ENCODE assay signal across 1 cellular context in the genomic region with DNA sequence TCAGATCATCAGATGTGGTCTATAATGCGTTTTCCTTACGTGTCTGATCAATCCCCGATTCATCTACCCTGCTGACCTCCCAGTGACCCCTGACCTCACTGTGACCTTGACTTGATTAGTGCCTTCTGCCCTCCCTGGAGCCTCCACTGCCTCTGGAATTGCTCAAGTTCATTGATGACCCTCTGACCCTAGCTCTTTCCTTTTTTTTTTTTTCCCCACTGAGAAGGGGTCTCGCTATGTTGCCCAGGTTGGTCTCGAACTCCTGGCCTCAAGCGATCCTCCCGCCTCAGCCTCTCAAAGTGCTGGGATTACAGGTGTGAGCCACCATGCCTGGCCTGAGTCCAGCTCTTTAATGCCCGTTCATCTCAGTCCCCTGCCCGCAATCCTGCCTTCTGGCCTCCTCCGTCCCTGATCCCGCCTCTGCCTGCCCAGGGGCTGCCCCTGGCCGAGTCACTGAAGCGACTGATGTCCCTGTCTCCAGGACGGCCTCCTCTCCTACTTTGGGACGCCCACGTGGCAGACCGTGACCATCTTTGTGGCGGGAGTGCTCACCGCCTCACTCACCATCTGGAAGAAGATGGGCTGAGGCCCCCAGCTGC.
TF ChIP-seq lines count a peak whose summit lies in the region.

No MANE protein-coding gene starts in this region.

TF ChIP-seq in HEK293, 187 proteins besides CTCF, POLR2A, EP300 and RAD21 (continued from another document):
- TF ChIP-seq ZSCAN16 (tag by site-specific recombination; IDR thresholded peaks at IDR 0.05), result no peak
- no peak for TF ChIP-seq ZNF654 (tag by site-specific recombination; IDR thresholded peaks at IDR 0.05; ENCODE audit: low read depth)
- TF ChIP-seq, protein P1, sequence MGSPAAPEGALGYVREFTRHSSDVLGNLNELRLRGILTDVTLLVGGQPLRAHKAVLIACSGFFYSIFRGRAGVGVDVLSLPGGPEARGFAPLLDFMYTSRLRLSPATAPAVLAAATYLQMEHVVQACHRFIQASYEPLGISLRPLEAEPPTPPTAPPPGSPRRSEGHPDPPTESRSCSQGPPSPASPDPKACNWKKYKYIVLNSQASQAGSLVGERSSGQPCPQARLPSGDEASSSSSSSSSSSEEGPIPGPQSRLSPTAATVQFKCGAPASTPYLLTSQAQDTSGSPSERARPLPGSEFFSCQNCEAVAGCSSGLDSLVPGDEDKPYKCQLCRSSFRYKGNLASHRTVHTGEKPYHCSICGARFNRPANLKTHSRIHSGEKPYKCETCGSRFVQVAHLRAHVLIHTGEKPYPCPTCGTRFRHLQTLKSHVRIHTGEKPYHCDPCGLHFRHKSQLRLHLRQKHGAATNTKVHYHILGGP (tag by site-specific recombination; IDR thresholded peaks at IDR 0.05), result no peak
- TF ChIP-seq, protein P2, sequence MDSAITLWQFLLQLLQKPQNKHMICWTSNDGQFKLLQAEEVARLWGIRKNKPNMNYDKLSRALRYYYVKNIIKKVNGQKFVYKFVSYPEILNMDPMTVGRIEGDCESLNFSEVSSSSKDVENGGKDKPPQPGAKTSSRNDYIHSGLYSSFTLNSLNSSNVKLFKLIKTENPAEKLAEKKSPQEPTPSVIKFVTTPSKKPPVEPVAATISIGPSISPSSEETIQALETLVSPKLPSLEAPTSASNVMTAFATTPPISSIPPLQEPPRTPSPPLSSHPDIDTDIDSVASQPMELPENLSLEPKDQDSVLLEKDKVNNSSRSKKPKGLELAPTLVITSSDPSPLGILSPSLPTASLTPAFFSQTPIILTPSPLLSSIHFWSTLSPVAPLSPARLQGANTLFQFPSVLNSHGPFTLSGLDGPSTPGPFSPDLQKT (IDR thresholded peaks at IDR 0.05; ENCODE audit: borderline replicate concordance, low read depth, low read length), result no peak
- peak; percentile 43 for TF ChIP-seq SP2 (tag by site-specific recombination; IDR thresholded peaks at IDR 0.05)
- TF ChIP-seq ZSCAN23 (tag by site-specific recombination; IDR thresholded peaks at IDR 0.05), result no peak
- no peak for TF ChIP-seq ZNF776 (tag by site-specific recombination; IDR thresholded peaks at IDR 0.05; ENCODE audit: borderline replicate concordance)
- no peak for TF ChIP-seq ZNF302 (tag by site-specific recombination; IDR thresholded peaks at IDR 0.05; ENCODE audit: low read depth)
- TF ChIP-seq ZBTB20 (tag by site-specific recombination; IDR thresholded peaks at IDR 0.05), result no peak
- TF ChIP-seq, protein P3, sequence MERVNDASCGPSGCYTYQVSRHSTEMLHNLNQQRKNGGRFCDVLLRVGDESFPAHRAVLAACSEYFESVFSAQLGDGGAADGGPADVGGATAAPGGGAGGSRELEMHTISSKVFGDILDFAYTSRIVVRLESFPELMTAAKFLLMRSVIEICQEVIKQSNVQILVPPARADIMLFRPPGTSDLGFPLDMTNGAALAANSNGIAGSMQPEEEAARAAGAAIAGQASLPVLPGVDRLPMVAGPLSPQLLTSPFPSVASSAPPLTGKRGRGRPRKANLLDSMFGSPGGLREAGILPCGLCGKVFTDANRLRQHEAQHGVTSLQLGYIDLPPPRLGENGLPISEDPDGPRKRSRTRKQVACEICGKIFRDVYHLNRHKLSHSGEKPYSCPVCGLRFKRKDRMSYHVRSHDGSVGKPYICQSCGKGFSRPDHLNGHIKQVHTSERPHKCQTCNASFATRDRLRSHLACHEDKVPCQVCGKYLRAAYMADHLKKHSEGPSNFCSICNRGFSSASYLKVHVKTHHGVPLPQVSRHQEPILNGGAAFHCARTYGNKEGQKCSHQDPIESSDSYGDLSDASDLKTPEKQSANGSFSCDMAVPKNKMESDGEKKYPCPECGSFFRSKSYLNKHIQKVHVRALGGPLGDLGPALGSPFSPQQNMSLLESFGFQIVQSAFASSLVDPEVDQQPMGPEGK (tag by site-specific recombination; IDR thresholded peaks at IDR 0.05), result no peak
- no peak for TF ChIP-seq MYNN (tag by site-specific recombination; IDR thresholded peaks at IDR 0.05; ENCODE audit: borderline replicate concordance)
- TF ChIP-seq, protein P4, sequence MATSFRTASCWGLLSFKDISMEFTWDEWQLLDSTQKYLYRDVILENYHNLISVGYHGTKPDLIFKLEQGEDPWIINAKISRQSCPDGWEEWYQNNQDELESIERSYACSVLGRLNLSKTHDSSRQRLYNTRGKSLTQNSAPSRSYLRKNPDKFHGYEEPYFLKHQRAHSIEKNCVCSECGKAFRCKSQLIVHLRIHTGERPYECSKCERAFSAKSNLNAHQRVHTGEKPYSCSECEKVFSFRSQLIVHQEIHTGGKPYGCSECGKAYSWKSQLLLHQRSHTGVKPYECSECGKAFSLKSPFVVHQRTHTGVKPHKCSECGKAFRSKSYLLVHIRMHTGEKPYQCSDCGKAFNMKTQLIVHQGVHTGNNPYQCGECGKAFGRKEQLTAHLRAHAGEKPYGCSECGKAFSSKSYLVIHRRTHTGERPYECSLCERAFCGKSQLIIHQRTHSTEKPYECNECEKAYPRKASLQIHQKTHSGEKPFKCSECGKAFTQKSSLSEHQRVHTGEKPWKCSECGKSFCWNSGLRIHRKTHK (tag by site-specific recombination; IDR thresholded peaks at IDR 0.05), result no peak
- no peak for TF ChIP-seq MEIS1 (CRISPR knock-in tag; IDR thresholded peaks at IDR 0.05; ENCODE audit: borderline replicate concordance)
- TF ChIP-seq ZBTB21 (tag by site-specific recombination; IDR thresholded peaks at IDR 0.05), result no peak
- TF ChIP-seq, protein P5, sequence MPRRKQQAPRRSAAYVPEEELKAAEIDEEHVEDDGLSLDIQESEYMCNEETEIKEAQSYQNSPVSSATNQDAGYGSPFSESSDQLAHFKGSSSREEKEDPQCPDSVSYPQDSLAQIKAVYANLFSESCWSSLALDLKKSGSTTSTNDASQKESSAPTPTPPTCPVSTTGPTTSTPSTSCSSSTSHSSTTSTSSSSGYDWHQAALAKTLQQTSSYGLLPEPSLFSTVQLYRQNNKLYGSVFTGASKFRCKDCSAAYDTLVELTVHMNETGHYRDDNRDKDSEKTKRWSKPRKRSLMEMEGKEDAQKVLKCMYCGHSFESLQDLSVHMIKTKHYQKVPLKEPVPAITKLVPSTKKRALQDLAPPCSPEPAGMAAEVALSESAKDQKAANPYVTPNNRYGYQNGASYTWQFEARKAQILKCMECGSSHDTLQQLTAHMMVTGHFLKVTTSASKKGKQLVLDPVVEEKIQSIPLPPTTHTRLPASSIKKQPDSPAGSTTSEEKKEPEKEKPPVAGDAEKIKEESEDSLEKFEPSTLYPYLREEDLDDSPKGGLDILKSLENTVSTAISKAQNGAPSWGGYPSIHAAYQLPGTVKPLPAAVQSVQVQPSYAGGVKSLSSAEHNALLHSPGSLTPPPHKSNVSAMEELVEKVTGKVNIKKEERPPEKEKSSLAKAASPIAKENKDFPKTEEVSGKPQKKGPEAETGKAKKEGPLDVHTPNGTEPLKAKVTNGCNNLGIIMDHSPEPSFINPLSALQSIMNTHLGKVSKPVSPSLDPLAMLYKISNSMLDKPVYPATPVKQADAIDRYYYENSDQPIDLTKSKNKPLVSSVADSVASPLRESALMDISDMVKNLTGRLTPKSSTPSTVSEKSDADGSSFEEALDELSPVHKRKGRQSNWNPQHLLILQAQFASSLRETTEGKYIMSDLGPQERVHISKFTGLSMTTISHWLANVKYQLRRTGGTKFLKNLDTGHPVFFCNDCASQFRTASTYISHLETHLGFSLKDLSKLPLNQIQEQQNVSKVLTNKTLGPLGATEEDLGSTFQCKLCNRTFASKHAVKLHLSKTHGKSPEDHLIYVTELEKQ (tag by site-specific recombination; IDR thresholded peaks at IDR 0.05; ENCODE audit: borderline replicate concordance), result no peak
- no peak for TF ChIP-seq ZNF701 (tag by site-specific recombination; IDR thresholded peaks at IDR 0.05)
- TF ChIP-seq, protein P6, sequence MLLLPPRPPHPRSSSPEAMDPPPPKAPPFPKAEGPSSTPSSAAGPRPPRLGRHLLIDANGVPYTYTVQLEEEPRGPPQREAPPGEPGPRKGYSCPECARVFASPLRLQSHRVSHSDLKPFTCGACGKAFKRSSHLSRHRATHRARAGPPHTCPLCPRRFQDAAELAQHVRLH (tag by site-specific recombination; IDR thresholded peaks at IDR 0.05), result no peak
- TF ChIP-seq ZNF670 (tag by site-specific recombination; IDR thresholded peaks at IDR 0.05; ENCODE audit: low read depth), result no peak
- TF ChIP-seq ZNF837 (tag by site-specific recombination; IDR thresholded peaks at IDR 0.05), result no peak
- TF ChIP-seq ZFP3 (tag by site-specific recombination; IDR thresholded peaks at IDR 0.05; ENCODE audit: low read depth), result no peak
- no peak for TF ChIP-seq ZFP37 (tag by site-specific recombination; IDR thresholded peaks at IDR 0.05)
- peak; percentile 91 for TF ChIP-seq ZNF121 (tag by site-specific recombination; IDR thresholded peaks at IDR 0.05)
- no peak for TF ChIP-seq ZNF214 (tag by site-specific recombination; IDR thresholded peaks at IDR 0.05; ENCODE audit: borderline replicate concordance)
- no peak for TF ChIP-seq ZNF324 (tag by site-specific recombination; IDR thresholded peaks at IDR 0.05)
- TF ChIP-seq ZNF404 (tag by site-specific recombination; IDR thresholded peaks at IDR 0.05), result no peak
- TF ChIP-seq, protein P7, sequence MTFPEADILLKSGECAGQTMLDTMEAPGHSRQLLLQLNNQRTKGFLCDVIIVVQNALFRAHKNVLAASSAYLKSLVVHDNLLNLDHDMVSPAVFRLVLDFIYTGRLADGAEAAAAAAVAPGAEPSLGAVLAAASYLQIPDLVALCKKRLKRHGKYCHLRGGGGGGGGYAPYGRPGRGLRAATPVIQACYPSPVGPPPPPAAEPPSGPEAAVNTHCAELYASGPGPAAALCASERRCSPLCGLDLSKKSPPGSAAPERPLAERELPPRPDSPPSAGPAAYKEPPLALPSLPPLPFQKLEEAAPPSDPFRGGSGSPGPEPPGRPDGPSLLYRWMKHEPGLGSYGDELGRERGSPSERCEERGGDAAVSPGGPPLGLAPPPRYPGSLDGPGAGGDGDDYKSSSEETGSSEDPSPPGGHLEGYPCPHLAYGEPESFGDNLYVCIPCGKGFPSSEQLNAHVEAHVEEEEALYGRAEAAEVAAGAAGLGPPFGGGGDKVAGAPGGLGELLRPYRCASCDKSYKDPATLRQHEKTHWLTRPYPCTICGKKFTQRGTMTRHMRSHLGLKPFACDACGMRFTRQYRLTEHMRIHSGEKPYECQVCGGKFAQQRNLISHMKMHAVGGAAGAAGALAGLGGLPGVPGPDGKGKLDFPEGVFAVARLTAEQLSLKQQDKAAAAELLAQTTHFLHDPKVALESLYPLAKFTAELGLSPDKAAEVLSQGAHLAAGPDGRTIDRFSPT (tag by site-specific recombination; IDR thresholded peaks at IDR 0.05), result no peak
- no peak for TF ChIP-seq MZF1 (tag by site-specific recombination; IDR thresholded peaks at IDR 0.05; ENCODE audit: borderline replicate concordance)
- no peak for TF ChIP-seq ZNF366 (tag by site-specific recombination; conservative IDR thresholded peaks at IDR 0.05)
- TF ChIP-seq, protein P8, sequence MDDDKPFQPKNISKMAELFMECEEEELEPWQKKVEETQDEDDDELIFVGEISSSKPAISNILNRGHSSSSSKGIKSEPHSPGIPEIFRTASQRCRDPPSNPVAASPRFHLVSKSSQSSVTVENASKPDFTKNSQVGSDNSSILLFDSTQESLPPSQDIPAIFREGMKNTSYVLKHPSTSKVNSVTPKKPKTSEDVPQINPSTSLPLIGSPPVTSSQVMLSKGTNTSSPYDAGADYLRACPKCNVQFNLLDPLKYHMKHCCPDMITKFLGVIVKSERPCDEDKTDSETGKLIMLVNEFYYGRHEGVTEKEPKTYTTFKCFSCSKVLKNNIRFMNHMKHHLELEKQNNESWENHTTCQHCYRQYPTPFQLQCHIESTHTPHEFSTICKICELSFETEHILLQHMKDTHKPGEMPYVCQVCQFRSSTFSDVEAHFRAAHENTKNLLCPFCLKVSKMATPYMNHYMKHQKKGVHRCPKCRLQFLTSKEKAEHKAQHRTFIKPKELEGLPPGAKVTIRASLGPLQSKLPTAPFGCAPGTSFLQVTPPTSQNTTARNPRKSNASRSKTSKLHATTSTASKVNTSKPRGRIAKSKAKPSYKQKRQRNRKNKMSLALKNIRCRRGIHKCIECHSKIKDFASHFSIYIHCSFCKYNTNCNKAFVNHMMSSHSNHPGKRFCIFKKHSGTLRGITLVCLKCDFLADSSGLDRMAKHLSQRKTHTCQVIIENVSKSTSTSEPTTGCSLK (tag by site-specific recombination; IDR thresholded peaks at IDR 0.05), result no peak
- TF ChIP-seq ZBTB48 (tag by site-specific recombination; IDR thresholded peaks at IDR 0.05), result no peak
- TF ChIP-seq ZNF292 (tag by site-specific recombination; IDR thresholded peaks at IDR 0.05; ENCODE audit: borderline replicate concordance, low read depth), result no peak
- TF ChIP-seq EGR2 (tag by site-specific recombination; IDR thresholded peaks at IDR 0.05; ENCODE audit: low read depth), result peak; percentile 59
- TF ChIP-seq TCF7L2 (IDR thresholded peaks at IDR 0.05; ENCODE audit: borderline replicate concordance, low read depth, low read length), result no peak
- TF ChIP-seq ZNF501 (tag by site-specific recombination; IDR thresholded peaks at IDR 0.05), result no peak
- TF ChIP-seq ZNF266 (tag by site-specific recombination; IDR thresholded peaks at IDR 0.05; ENCODE audit: low read depth), result no peak
- TF ChIP-seq, protein P9, sequence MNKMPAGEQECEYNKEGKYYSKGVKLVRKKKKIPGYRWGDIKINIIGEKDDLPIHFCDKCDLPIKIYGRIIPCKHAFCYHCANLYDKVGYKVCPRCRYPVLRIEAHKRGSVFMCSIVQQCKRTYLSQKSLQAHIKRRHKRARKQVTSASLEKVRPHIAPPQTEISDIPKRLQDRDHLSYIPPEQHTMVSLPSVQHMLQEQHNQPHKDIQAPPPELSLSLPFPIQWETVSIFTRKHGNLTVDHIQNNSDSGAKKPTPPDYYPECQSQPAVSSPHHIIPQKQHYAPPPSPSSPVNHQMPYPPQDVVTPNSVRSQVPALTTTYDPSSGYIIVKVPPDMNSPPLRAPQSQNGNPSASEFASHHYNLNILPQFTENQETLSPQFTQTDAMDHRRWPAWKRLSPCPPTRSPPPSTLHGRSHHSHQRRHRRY (tag by site-specific recombination; IDR thresholded peaks at IDR 0.05), result no peak
- no peak for TF ChIP-seq ZNF239 (tag by site-specific recombination; IDR thresholded peaks at IDR 0.05)
- no peak for TF ChIP-seq KLF1 (tag by site-specific recombination; IDR thresholded peaks at IDR 0.05)
- no peak for TF ChIP-seq ZNF660 (tag by site-specific recombination; IDR thresholded peaks at IDR 0.05)
- TF ChIP-seq BCL11B (tag by site-specific recombination; IDR thresholded peaks at IDR 0.05; ENCODE audit: low read depth), result peak; percentile 95
- no peak for TF ChIP-seq ZNF830 (tag by site-specific recombination; IDR thresholded peaks at IDR 0.05; ENCODE audit: low read depth)
- no peak for TF ChIP-seq ZFP41 (tag by site-specific recombination; IDR thresholded peaks at IDR 0.05; ENCODE audit: borderline replicate concordance)
